In the genomic region with DNA sequence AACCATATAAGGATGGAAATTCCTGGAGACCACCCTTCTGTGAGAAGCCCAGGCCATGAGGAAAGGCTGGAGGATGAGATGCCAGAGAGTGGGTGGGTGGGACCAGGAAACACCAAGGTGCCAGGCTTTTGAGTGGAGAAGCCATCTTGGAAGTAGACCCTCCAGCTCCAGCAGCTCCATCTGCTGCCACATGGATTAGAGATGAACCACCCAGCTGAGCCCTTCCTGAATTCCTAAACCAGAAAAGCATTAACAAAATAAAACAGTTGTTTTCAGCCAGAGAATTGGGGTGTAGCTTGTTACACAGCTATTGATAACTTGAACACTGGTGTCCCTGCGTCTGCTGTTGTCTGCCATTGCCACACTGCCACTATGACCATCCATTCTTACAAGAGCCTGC, we compare ENCODE assay signal across 33 cellular contexts. TPM values are rescaled to one million over a fixed set of nuclear protein-coding genes. Genes with fewer than 3 reads are reported as not detected.
"Had no signal": no experiment of that assay in that cellular context is flagged by ENCODE, and none has a peak within 500 bp of the region (broad histone marks: within the 10 kb centered on the region; RNA-seq: fewer than 3 reads in every experiment).

No MANE protein-coding gene starts in this region.

- H3K9me3 Mint-ChIP-seq: stimulated activated effector memory CD8-positive, alpha-beta T cell treated with anti-CD3 and anti-CD28 coated beads, Interleukin-12 subunit alpha, Interleukin-12 subunit beta, amount 100 ng/mL, for 72 hours had no signal

- H3K27ac ChIP-seq: stomach, suprapubic skin, testis, thoracic aorta, thyroid gland, tibial artery, tibial nerve, transverse colon, upper lobe of left lung, upper lobe of right lung, uterus, vagina had no signal

- H3K4me1 ChIP-seq: stomach, suprapubic skin, testis, thyroid gland, tibial artery, tibial nerve, transverse colon, upper lobe of left lung, upper lobe of right lung, uterus, vagina had no signal

- H3K27me3 ChIP-seq: testis, thyroid gland, upper lobe of left lung, uterus, vagina had no signal

- H3K4me1 Mint-ChIP-seq: stimulated activated effector memory CD8-positive, alpha-beta T cell treated with anti-CD3 and anti-CD28 coated beads, Interleukin-12 subunit alpha, Interleukin-12 subunit beta, amount 100 ng/mL, for 72 hours; stimulated activated naive B cell treated with anti-CD40 and anti-IgM and Interleukin-4, amounts not matched to agents 10 μg/mL and 1 μg/mL and 100 μg/mL, for 72 hours; stimulated activated naive CD8-positive, alpha-beta T cell treated with anti-CD3 and anti-CD28 coated beads, Interleukin-15, amount 100 ng/mL, for 72 hours had no signal

- FAIRE-seq: urothelium cell line had no signal

- H3K9me3 ChIP-seq: testis, thyroid gland, upper lobe of right lung, uterus had no signal

- H3K4me3 Mint-ChIP-seq: stimulated activated effector memory CD8-positive, alpha-beta T cell treated with anti-CD3 and anti-CD28 coated beads, Interleukin-12 subunit alpha, Interleukin-12 subunit beta, amount 100 ng/mL, for 72 hours; stimulated activated memory B cell treated with anti-CD40 and anti-IgM and Interleukin-4, amounts not matched to agents 10 μg/mL and 1 μg/mL and 100 μg/mL, for 72 hours; stimulated activated naive B cell treated with anti-CD40 and anti-IgM and Interleukin-4, amounts not matched to agents 10 μg/mL and 1 μg/mL and 100 μg/mL, for 72 hours; stimulated activated naive CD8-positive, alpha-beta T cell treated with anti-CD3 and anti-CD28 coated beads, Interleukin-15, amount 100 ng/mL, for 72 hours; stimulated activated naive CD8-positive, alpha-beta T cell treated with anti-CD3 and anti-CD28 coated beads, Interleukin-15, Interleukin-2, amounts not matched to agents 100 ng/mL and 50 ng/mL, for 24 hours; type B pancreatic cell had no signal

- H3K27ac Mint-ChIP-seq: stimulated activated effector memory CD8-positive, alpha-beta T cell treated with anti-CD3 and anti-CD28 coated beads, Interleukin-12 subunit alpha, Interleukin-12 subunit beta, amount 100 ng/mL, for 72 hours; stimulated activated memory B cell treated with anti-CD40 and anti-IgM and Interleukin-4, amounts not matched to agents 10 μg/mL and 1 μg/mL and 100 μg/mL, for 72 hours; stimulated activated naive B cell treated with anti-CD40 and anti-IgM and Interleukin-4, amounts not matched to agents 10 μg/mL and 1 μg/mL and 100 μg/mL, for 72 hours; stimulated activated naive CD8-positive, alpha-beta T cell treated with anti-CD3 and anti-CD28 coated beads, Interleukin-15, amount 100 ng/mL, for 72 hours; stimulated activated naive CD8-positive, alpha-beta T cell treated with anti-CD3 and anti-CD28 coated beads, Interleukin-15, Interleukin-2, amounts not matched to agents 100 ng/mL and 50 ng/mL, for 24 hours; type B pancreatic cell had no signal

- H3K36me3 Mint-ChIP-seq: stimulated activated effector memory CD8-positive, alpha-beta T cell treated with anti-CD3 and anti-CD28 coated beads, Interleukin-12 subunit alpha, Interleukin-12 subunit beta, amount 100 ng/mL, for 72 hours; stimulated activated naive B cell treated with anti-CD40 and anti-IgM and Interleukin-4, amounts not matched to agents 10 μg/mL and 1 μg/mL and 100 μg/mL, for 72 hours; type B pancreatic cell had no signal

- DNase-seq: stimulated activated CD4-positive, alpha-beta T cell treated with anti-CD3 and anti-CD28 coated beads, Interleukin-2, amount 100 ng/mL, for 48 hours; stimulated activated CD4-positive, alpha-beta T cell treated with anti-CD3 and anti-CD28 coated beads, Interleukin-4, amount 100 ng/mL, for 1 hour; stimulated activated CD4-positive, alpha-beta T cell treated with anti-CD3 and anti-CD28 coated beads, Interleukin-4, amount 100 ng/mL, for 24 hours; stimulated activated CD4-positive, alpha-beta T cell treated with anti-CD3 and anti-CD28 coated beads, Interleukin-4, amount 100 ng/mL, for 4 hours; stimulated activated CD8-positive, alpha-beta memory T cell treated with anti-CD3 and anti-CD28 coated beads, Interleukin-4, amount 100 ng/mL, for 48 hours; stimulated activated naive B cell treated with anti-CD40 and anti-IgM and Interleukin-4, amounts not matched to agents 10 μg/mL and 1 μg/mL and 100 μg/mL, for 72 hours; stimulated activated naive CD4-positive, alpha-beta T cell; stimulated activated naive CD4-positive, alpha-beta T cell treated with Interleukin-2 at 50 U/mL for 16 hours; stimulated activated naive CD8-positive, alpha-beta T cell treated with anti-CD3 and anti-CD28 coated beads, Interleukin-15, amount 100 ng/mL, for 72 hours; stimulated activated naive CD8-positive, alpha-beta T cell treated with anti-CD3 and anti-CD28 coated beads, Interleukin-15, Interleukin-2, amounts not matched to agents 100 U/mL and 50 U/mL, for 24 hours; stomach; substantia nigra; testis; thyroid gland; tibial artery; transverse colon; trophoblast cell; upper lobe of left lung; upper lobe of right lung; uterus had no signal

- H3K4me3 ChIP-seq: stomach, suprapubic skin, testis, thoracic aorta, thyroid gland, tibial artery, tibial nerve, transverse colon, upper lobe of left lung, upper lobe of right lung, uterus, vagina had no signal

- ATAC-seq: stimulated activated effector memory CD8-positive, alpha-beta T cell treated with anti-CD3 and anti-CD28 coated beads, Interleukin-12 subunit alpha, Interleukin-12 subunit beta, amount 100 ng/mL, for 72 hours; stimulated activated memory B cell treated with anti-CD40 and anti-IgM and Interleukin-4, amounts not matched to agents 10 μg/mL and 1 μg/mL and 100 μg/mL, for 72 hours; stimulated activated naive B cell treated with anti-CD40 and anti-IgM and Interleukin-4, amounts not matched to agents 10 μg/mL and 1 μg/mL and 100 μg/mL, for 72 hours; stimulated activated naive CD8-positive, alpha-beta T cell treated with anti-CD3 and anti-CD28 coated beads, Interleukin-15, amount 100 ng/mL, for 72 hours; stimulated activated naive CD8-positive, alpha-beta T cell treated with anti-CD3 and anti-CD28 coated beads, Interleukin-15, Interleukin-2, amounts not matched to agents 100 U/mL and 50 U/mL, for 24 hours; upper lobe of right lung had no signal

- H3K36me3 ChIP-seq: stomach, suprapubic skin, thoracic aorta, thyroid gland, tibial artery, tibial nerve, transverse colon, upper lobe of left lung, upper lobe of right lung, uterus, vagina had no signal

RNA-seq across cellular contexts. Expression of gene TMEM114, which starts 6.3 kb away (rescaled TPM):
- total RNA-seq: stomach, subcutaneous adipose tissue, suprapubic skin, temporal lobe, testis, thoracic aorta, thyroid gland, tibial nerve, transverse colon, upper lobe of left lung, upper lobe of right lung, ureter, urinary bladder, uterus, vagina had no signal
- polyA plus RNA-seq: stomach, urinary bladder had no signal
